ENCODE assay signal across 28 cellular contexts in genomic region chr1:31410871-31411270, GRCh38. TPM values are rescaled to one million over a fixed set of nuclear protein-coding genes. Genes with fewer than 3 reads are reported as not detected.
DNase-seq lines count a peak whose midpoint lies in the region; ATAC-seq, FAIRE-seq and TF ChIP-seq lines count a peak whose summit lies in the region.
"Had no signal": no experiment of that assay in that cellular context is flagged by ENCODE, and none has a peak within 500 bp of the region (broad histone marks: within the 10 kb centered on the region; RNA-seq: fewer than 3 reads in every experiment).

No MANE protein-coding gene starts in this region.

- ATAC-seq in HepG2 (no peak), right lobe of liver (no peak), K562 (no peak), HG02678 (IDR thresholded peaks at IDR 0.05; ENCODE audit: unreplicated experiment) (no peak)
- ATAC-seq in activated CD4-positive, alpha-beta T cell treated with anti-CD3 and anti-CD28 coated beads for 36 hours = no peak
- ATAC-seq: foreskin keratinocyte had no signal

- peaks cover 43% of the 10 kb centered on the region for H3K27me3 Mint-ChIP-seq in activated CD4-positive, alpha-beta T cell treated with anti-CD3 and anti-CD28 coated beads for 36 hours
- peaks cover 25% of the 10 kb centered on the region for H3K27me3 Mint-ChIP-seq in endodermal cell (ENCODE audit: insufficient read depth)

- no peak overlapping the region for H3K27ac Mint-ChIP-seq in activated CD4-positive, alpha-beta T cell treated with anti-CD3 and anti-CD28 coated beads for 36 hours
- H3K27ac Mint-ChIP-seq in endodermal cell = no peak overlapping the region
- H3K27ac Mint-ChIP-seq: stimulated activated naive CD8-positive, alpha-beta T cell treated with anti-CD3 and anti-CD28 coated beads, Interleukin-15, Interleukin-2, amounts not matched to agents 100 ng/mL and 50 ng/mL, for 24 hours; T-helper 2 cell treated with Interferon-gamma antibody and Interleukin-4, amounts not matched to agents 5 μg/mL and 100 μg/mL, for 36 hours had no signal

- BruUV-seq in HepG2 (replicated peaks; lab: Mats Ljungman, UMichigan) (no TSS peak), K562 (replicated peaks; lab: Mats Ljungman, UMichigan) (no TSS peak)

- in situ Hi-C loops in HepG2 (cut with HindIII; ENCODE audit: extremely low pct_ligation_motif_present, low pct_unique_long_range_greater_than_20kb) = no loop called here
- in situ Hi-C loops in K562 (cut with MboI) = no loop called here

- POLR2A ChIA-PET in HepG2 (lab: Yijun Ruan, JAX) = no interaction called here
- POLR2A ChIA-PET in K562 (lab: Yijun Ruan, JAX) = interaction anchor here (0.7 to 1.4 kb wide), 3 partner anchors 8 to 907 kb away, joined by 3 read pairs; no protein-coding TSS in a partner anchor
- POLR2A ChIA-PET in activated CD4-positive, alpha-beta T cell treated with anti-CD3 and anti-CD28 coated beads for 36 hours (lab: Charles Lee) = no interaction called here

- H3K9me3 Mint-ChIP-seq in activated CD4-positive, alpha-beta T cell treated with anti-CD3 and anti-CD28 coated beads for 36 hours (ENCODE audit: low read depth) = no peaks in the 10 kb centered on the region
- no peaks in the 10 kb centered on the region for H3K9me3 Mint-ChIP-seq in endodermal cell
- H3K9me3 Mint-ChIP-seq: stimulated activated naive CD8-positive, alpha-beta T cell treated with anti-CD3 and anti-CD28 coated beads, Interleukin-15, Interleukin-2, amounts not matched to agents 100 ng/mL and 50 ng/mL, for 24 hours; T-helper 2 cell treated with Interferon-gamma antibody and Interleukin-4, amounts not matched to agents 5 μg/mL and 100 μg/mL, for 36 hours had no signal

- no peak overlapping the region for H3K4me3 Mint-ChIP-seq in activated CD4-positive, alpha-beta T cell treated with anti-CD3 and anti-CD28 coated beads for 36 hours
- H3K4me3 Mint-ChIP-seq in endodermal cell = no peak overlapping the region
- H3K4me3 Mint-ChIP-seq: stimulated activated naive CD8-positive, alpha-beta T cell treated with anti-CD3 and anti-CD28 coated beads, Interleukin-15, Interleukin-2, amounts not matched to agents 100 ng/mL and 50 ng/mL, for 24 hours; T-helper 2 cell treated with Interferon-gamma antibody and Interleukin-4, amounts not matched to agents 5 μg/mL and 100 μg/mL, for 36 hours had no signal

- H3K36me3 ChIP-seq in HepG2 (replicated peaks in 1 of 2; ENCODE audit: control insufficient read depth in 1 of 2, insufficient read depth in 2 of 2, low read length in 2 of 2) (no peaks in the 10 kb centered on the region; a peak in 1 of 5 replicates), right lobe of liver (no peaks in the 10 kb centered on the region), K562 (ENCODE audit: control insufficient read depth, insufficient read depth, low read length) (no peaks in the 10 kb centered on the region), keratinocyte (ENCODE audit: control insufficient read depth in 2 of 2, extremely low read depth in 1 of 2, insufficient read depth in 2 of 2, low read length in 2 of 2) (peaks cover 2 to 11% of the 10 kb centered on the region in 2 experiments), endodermal cell (ENCODE audit: control insufficient read depth, insufficient read depth, low read length) (no peaks in the 10 kb centered on the region)
- H3K36me3 ChIP-seq: BLaER1, tibial artery had no signal

- H3K9me3 ChIP-seq in HepG2 (ENCODE audit: low read length) = no peaks in the 10 kb centered on the region
- H3K9me3 ChIP-seq in right lobe of liver = no peaks in the 10 kb centered on the region
- H3K9me3 ChIP-seq in K562 (replicated peaks; ENCODE audit: control insufficient read depth, insufficient read depth, low read depth, low read length) = no peaks in the 10 kb centered on the region
- H3K9me3 ChIP-seq in keratinocyte (ENCODE audit: control insufficient read depth, low read depth, low read length) = no peaks in the 10 kb centered on the region
- H3K9me3 ChIP-seq in endodermal cell (ENCODE audit: control insufficient read depth, low read length) = no peaks in the 10 kb centered on the region
- H3K9me3 ChIP-seq: BLaER1, tibial artery had no signal

- no peak overlapping the region for H3K27ac ChIP-seq in HepG2 (ENCODE audit: extremely low read length, insufficient read depth, low read length)
- no peak overlapping the region for H3K27ac ChIP-seq in right lobe of liver
- H3K27ac ChIP-seq in K562 (ENCODE audit: extremely low read depth, low read depth, low read length) = no peak overlapping the region; the same call in 2 of the 3 replicates
- no peak overlapping the region for H3K27ac ChIP-seq in keratinocyte (ENCODE audit: control insufficient read depth, insufficient read depth, low read length)
- no peak overlapping the region for H3K27ac ChIP-seq in endodermal cell (ENCODE audit: low read depth, low read length)
- H3K27ac ChIP-seq: BLaER1, coronary artery, foreskin keratinocyte, SK-N-MC, tibial artery, VCaP had no signal

- TF ChIP-seq POLR2A in HepG2 (IDR thresholded peaks at IDR 0.05; ENCODE audit: insufficient read depth in 1 of 2, low read depth in 2 of 2, low read length in 2 of 2) = no peak
- TF ChIP-seq POLR2A in right lobe of liver (IDR thresholded peaks at IDR 0.05) = no peak
- TF ChIP-seq POLR2A in K562 (conservative IDR thresholded peaks at IDR 0.05) = no peak

- dilution Hi-C loops in keratinocyte (cut with MboI; ENCODE audit: extremely low pct_ligation_motif_present, low sequenced_read_pairs) = no loop called here

- no peak for TF ChIP-seq EP300 in HepG2 (IDR thresholded peaks at IDR 0.05; ENCODE audit: low read depth in 2 of 2, low read length in 2 of 2)
- no peak for TF ChIP-seq EP300 in HepG2 (CRISPR knock-in tag; IDR thresholded peaks at IDR 0.05; ENCODE audit: borderline replicate concordance)
- no peak for TF ChIP-seq EP300 in K562 (IDR thresholded peaks at IDR 0.05; ENCODE audit: low read length)

- H3K4me1 ChIP-seq in HepG2 (ENCODE audit: insufficient read depth, low read length) = peaks cover 43% of the 10 kb centered on the region
- peaks cover 0 to 9% (median 3%) of the 10 kb centered on the region in 4 donors for H3K4me1 ChIP-seq in right lobe of liver
- peaks cover 21 to 34% of the 10 kb centered on the region in 2 experiments; a peak in 4 of 5 replicates for H3K4me1 ChIP-seq in K562 (replicated peaks in 1 of 2; ENCODE audit: control insufficient read depth in 2 of 2, insufficient read depth in 2 of 2, low read length in 2 of 2)
- peaks cover 19% of the 10 kb centered on the region for H3K4me1 ChIP-seq in keratinocyte (ENCODE audit: control insufficient read depth, extremely low read depth, insufficient read depth, low read length)
- H3K4me1 ChIP-seq in endodermal cell (ENCODE audit: control insufficient read depth, insufficient read depth, low read length) = peaks cover 5% of the 10 kb centered on the region

- DNase-seq in HepG2 (ENCODE audit: low spot score) = no peak
- DNase-seq in right lobe of liver = no peak
- no peak for DNase-seq in K562 (ENCODE audit: extremely low read depth in 1 of 4, low spot score in 3 of 4)
- no peak for DNase-seq in keratinocyte (ENCODE audit: low read depth, low spot score)
- DNase-seq in activated CD4-positive, alpha-beta T cell treated with anti-CD3 and anti-CD28 coated beads for 36 hours = no peak
- DNase-seq in NCI-H1105 (lab: John Stamatoyannopoulos, UW) = no peak
- no peak for DNase-seq in endodermal cell
- DNase-seq: 8988T; activated CD4-positive, alpha-beta T cell treated with anti-CD3 and anti-CD28 coated beads, Interleukin-2, amount 50 U/mL, for 48 hours; foreskin keratinocyte; kidney; NCI-H1694 treated with DMSO at 0.1 percent for 48 hours; NCI-H2171 treated with DMSO at 0.1 percent for 48 hours; NCI-H526 treated with DMSO at 0.1 percent for 48 hours; RPMI8226; stimulated activated CD4-positive, alpha-beta T cell treated with anti-CD3 and anti-CD28 coated beads, Interleukin-4, amount 100 ng/mL, for 24 hours; tibial artery had no signal

- peaks cover 8% of the 10 kb centered on the region for H3K4me1 Mint-ChIP-seq in activated CD4-positive, alpha-beta T cell treated with anti-CD3 and anti-CD28 coated beads for 36 hours
- peaks cover 11% of the 10 kb centered on the region for H3K4me1 Mint-ChIP-seq in endodermal cell

- no peak overlapping the region for H3K4me3 ChIP-seq in HepG2 (replicated peaks in 1 of 3; ENCODE audit: insufficient read depth in 1 of 3, low read depth in 2 of 3, low read length in 3 of 3)
- H3K4me3 ChIP-seq in right lobe of liver = no peak overlapping the region
- H3K4me3 ChIP-seq in K562 = no peak overlapping the region
- H3K4me3 ChIP-seq in keratinocyte (ENCODE audit: control insufficient read depth in 2 of 3, extremely low read depth in 1 of 3, insufficient read depth in 2 of 3, low read depth in 1 of 3, low read length in 3 of 3) = no peak overlapping the region
- H3K4me3 ChIP-seq in endodermal cell (ENCODE audit: low read length) = no peak overlapping the region
- H3K4me3 ChIP-seq: BLaER1, coronary artery, lung, SK-N-MC, smooth muscle cell, tibial artery had no signal

- no peak overlapping the region for H3K9ac ChIP-seq in HepG2 (ENCODE audit: insufficient read depth, low read depth, low read length)
- peak overlapping the region in 1 of 2 experiments; percentile 8; a peak in 1 of 4 replicates for H3K9ac ChIP-seq in K562 (ENCODE audit: insufficient read depth in 1 of 2, low read depth in 2 of 2, low read length in 2 of 2)
- no peak overlapping the region for H3K9ac ChIP-seq in keratinocyte (ENCODE audit: control insufficient read depth, extremely low read depth, insufficient read depth, low read length)
- no peak overlapping the region for H3K9ac ChIP-seq in endodermal cell (ENCODE audit: extremely low read depth, low read length, poor library complexity, severe bottlenecking)
- H3K9ac ChIP-seq: BLaER1 had no signal

- CTCF ChIA-PET in HepG2 (lab: Yijun Ruan, JAX; ENCODE audit: low intra/inter-chr PET ratio, low total read pairs) (no interaction called here), K562 (lab: Yijun Ruan, JAX; ENCODE audit: low intra/inter-chr PET ratio) (interaction anchor here (1.1 kb wide), 1 partner anchor 12 kb away, joined by 3 read pairs; no protein-coding TSS in a partner anchor)
- CTCF ChIA-PET in activated CD4-positive, alpha-beta T cell treated with anti-CD3 and anti-CD28 coated beads for 36 hours (lab: Charles Lee) = interaction anchor here (1.9 to 3.5 kb wide), 2 partner anchors 16 to 138 kb away, joined by 10 to 22 read pairs; no protein-coding TSS in a partner anchor

- no peak overlapping the region for H2AFZ ChIP-seq in HepG2 (ENCODE audit: low read length)
- peak overlapping the region; percentile 69 for H2AFZ ChIP-seq in K562 (ENCODE audit: low read depth, low read length)
- H2AFZ ChIP-seq in keratinocyte (ENCODE audit: control insufficient read depth, low read length) = no peak overlapping the region

- no peak overlapping the region for H3K4me2 ChIP-seq in HepG2 (ENCODE audit: low read depth, low read length)
- H3K4me2 ChIP-seq in K562 (ENCODE audit: insufficient read depth, low read length) = peak overlapping the region; percentile 38; the same call in 1 of the 2 replicates
- no peak overlapping the region for H3K4me2 ChIP-seq in keratinocyte (ENCODE audit: control insufficient read depth, extremely low read depth, insufficient read depth, low read depth, low read length)
- H3K4me2 ChIP-seq: BLaER1, smooth muscle cell had no signal

- 10% methylated on average over 4 of the region's 4 CpGs for WGBS in HepG2 (ENCODE audit: low lambda C conversion rate)
- 78% methylated on average over 4 of the region's 4 CpGs for WGBS in right lobe of liver (ENCODE audit: insufficient coverage, low coverage, low lambda C conversion rate, missing lambda C conversion rate)
- 11% methylated on average over 4 of the region's 4 CpGs for WGBS in K562 (ENCODE audit: insufficient coverage, low coverage, missing lambda C conversion rate)
- 79 to 90% methylated on average over 2 to 4 of the region's 4 CpGs for WGBS in endodermal cell (ENCODE audit: insufficient coverage in 1 of 2, insufficient read length in 1 of 2), 2 experiments

- TF ChIP-seq CTCF in HepG2 (CRISPR knock-in tag; IDR thresholded peaks at IDR 0.05) (no peak), right lobe of liver (IDR thresholded peaks at IDR 0.05) (no peak), K562 (IDR thresholded peaks at IDR 0.05 in 2 of 3, conservative IDR thresholded peaks at IDR 0.05 in 1 of 3; ENCODE audit: insufficient read depth in 2 of 3, low read depth in 1 of 3, low read length in 3 of 3) (no peak), keratinocyte (optimal IDR thresholded peaks at IDR 0.05 in 1 of 3, IDR thresholded peaks at IDR 0.05 in 1 of 3, conservative IDR thresholded peaks at IDR 0.05 in 1 of 3; ENCODE audit: extremely low read depth in 1 of 3, insufficient read depth in 2 of 3, low read length in 3 of 3) (no peak), endodermal cell (conservative IDR thresholded peaks at IDR 0.05) (no peak)

- peaks cover 15% of the 10 kb centered on the region for H3K79me2 ChIP-seq in HepG2 (ENCODE audit: insufficient read depth, low read length)
- H3K79me2 ChIP-seq in K562 (ENCODE audit: control insufficient read depth, insufficient read depth, low read length) = no peaks in the 10 kb centered on the region
- peaks cover 28% of the 10 kb centered on the region for H3K79me2 ChIP-seq in keratinocyte (ENCODE audit: control insufficient read depth, insufficient read depth, low read length)

- H4K20me1 ChIP-seq in HepG2 (ENCODE audit: insufficient read depth, low read length) (no peaks in the 10 kb centered on the region), K562 (replicated peaks; ENCODE audit: control insufficient read depth, insufficient read depth, low read length) (0 out of 2 replicates have a peak, but pooled peaks cover 4% of the 10 kb centered on the region), keratinocyte (ENCODE audit: control insufficient read depth, extremely low read depth, insufficient read depth, low read length) (peaks cover 5% of the 10 kb centered on the region)

- TF ChIP-seq RAD21 in HepG2 (CRISPR knock-in tag; IDR thresholded peaks at IDR 0.05) = no peak
- TF ChIP-seq RAD21 in K562 (CRISPR knock-in tag; conservative IDR thresholded peaks at IDR 0.05 in 1 of 2, IDR thresholded peaks at IDR 0.05 in 1 of 2) = no peak

- FAIRE-seq in HepG2 (lab: Jason Lieb, UNC) (no peak), K562 (lab: Jason Lieb, UNC) (peak; percentile 57), keratinocyte (lab: Jason Lieb, UNC) (peak; percentile 52)
- FAIRE-seq: kidney had no signal

- H3K36me3 Mint-ChIP-seq in activated CD4-positive, alpha-beta T cell treated with anti-CD3 and anti-CD28 coated beads for 36 hours (ENCODE audit: low read depth) = no peaks in the 10 kb centered on the region
- peaks cover 4% of the 10 kb centered on the region for H3K36me3 Mint-ChIP-seq in endodermal cell (ENCODE audit: low read depth)

- no peaks in the 10 kb centered on the region for H3K9me1 ChIP-seq in K562 (ENCODE audit: control insufficient read depth, insufficient read depth, low read length)
- H3K9me1 ChIP-seq in keratinocyte (ENCODE audit: control insufficient read depth, extremely low read depth, insufficient read depth, low read length) = no peaks in the 10 kb centered on the region

- H3K27me3 ChIP-seq in HepG2 (ENCODE audit: control insufficient read depth in 1 of 2, insufficient read depth in 2 of 2, low read length in 2 of 2) = peaks cover 2 to 49% of the 10 kb centered on the region in 2 experiments; a peak in 2 of 5 replicates
- no peaks in the 10 kb centered on the region for H3K27me3 ChIP-seq in right lobe of liver
- peaks cover 17 to 39% of the 10 kb centered on the region in 2 experiments; a peak in 4 of 5 replicates for H3K27me3 ChIP-seq in K562 (ENCODE audit: control insufficient read depth in 2 of 2, insufficient read depth in 2 of 2, low read length in 2 of 2)
- H3K27me3 ChIP-seq in keratinocyte (ENCODE audit: control insufficient read depth, extremely low read depth, insufficient read depth, low read length) = no peaks in the 10 kb centered on the region
- peaks cover 25% of the 10 kb centered on the region for H3K27me3 ChIP-seq in endodermal cell (ENCODE audit: control insufficient read depth, insufficient read depth, low read length, poor library complexity, severe bottlenecking)
- H3K27me3 ChIP-seq: foreskin keratinocyte had no signal

- intact Hi-C loops in HepG2 (cut with micrococcal nuclease; ENCODE audit: unreplicated experiment) = no loop called here
- intact Hi-C loops in right lobe of liver (cut with DNase I) = no loop called here
- intact Hi-C loops in K562 (cut with micrococcal nuclease) = no loop called here
- intact Hi-C loops in activated CD4-positive, alpha-beta T cell treated with anti-CD3 and anti-CD28 coated beads for 36 hours (cut with DNase I, micrococcal nuclease) = loop anchor here in 1 of 2 experiments (10.0 kb wide), 1 partner anchor 696 kb away; no protein-coding TSS in a partner anchor

RNA-seq across cellular contexts. Expression of gene SERINC2, which starts 2.1 kb away (rescaled TPM):
- 3.0 and 4.8 TPM in 2 replicates for total RNA-seq in HepG2 (2016; rRNA removed; fragmentation: Illumina TruSeq; extraction: Trizol)
- total RNA-seq in HepG2 (2016; cell fraction: cytosol; rRNA removed; fragmentation: Illumina TruSeq; extraction: Trizol; ENCODE audit: low read depth) = 9.1 and 12.6 TPM in 2 replicates
- 2.2 and 4.5 TPM in 2 replicates for total RNA-seq in HepG2 (2016; cell fraction: insoluble cytoplasmic fraction; rRNA removed; fragmentation: Illumina TruSeq; extraction: Trizol)
- 12.8 and 17.7 TPM in 2 replicates for total RNA-seq in HepG2 (2016; cell fraction: membrane; rRNA removed; fragmentation: Illumina TruSeq; extraction: Trizol)
- 4.1 and 4.4 TPM in 2 replicates for total RNA-seq in HepG2 (2016; cell fraction: nucleus; rRNA removed; fragmentation: Illumina TruSeq; extraction: Trizol)
- 126 and 165 TPM in 2 replicates for polyA plus RNA-seq in HepG2 (2011; rRNA removed)
- polyA plus RNA-seq in HepG2 (2011; cell fraction: cytosol; rRNA removed) = 143 and 167 TPM in 2 replicates
- polyA plus RNA-seq in HepG2 (2011; cell fraction: nucleus; rRNA removed) = 209 and 229 TPM in 2 replicates
- polyA plus RNA-seq in HepG2 (2012) = 90.5 and 102 TPM in 2 replicates
- polyA plus RNA-seq in HepG2 (2016; cell fraction: cytosol; fragmentation: Illumina TruSeq; extraction: Trizol; ENCODE audit: low read depth) = 28.9 and 29.6 TPM in 2 replicates
- polyA plus RNA-seq in HepG2 (2016; cell fraction: insoluble cytoplasmic fraction; fragmentation: Illumina TruSeq; extraction: Trizol; ENCODE audit: low read depth) = 6.0 and 7.0 TPM in 2 replicates
- 31.1 and 34.7 TPM in 2 replicates for polyA plus RNA-seq in HepG2 (2016; cell fraction: membrane; fragmentation: Illumina TruSeq; extraction: Trizol; ENCODE audit: low read depth)
- polyA plus RNA-seq in HepG2 (2016; cell fraction: nucleus; fragmentation: Illumina TruSeq; extraction: Trizol; ENCODE audit: insufficient read depth, low read depth) = 13.8 and 14.5 TPM in 2 replicates
- 18.6 and 182 TPM in 2 replicates for polyA minus RNA-seq in HepG2 (2011; rRNA and poly(A)+ RNA removed; ENCODE audit: low replicate concordance)
- 50.9 and 52.1 TPM in 2 replicates for polyA minus RNA-seq in HepG2 (2011; cell fraction: cytosol; rRNA and poly(A)+ RNA removed)
- polyA minus RNA-seq in HepG2 (2011; cell fraction: nucleus; rRNA and poly(A)+ RNA removed) = 32.4 and 36.7 TPM in 2 replicates
- total RNA-seq in right lobe of liver = 100 to 1,000 TPM in 3 of 6 experiments, 10 to 100 TPM in 3; 59.7 to 117 (median 86.9) TPM
- total RNA-seq in K562 (2011; cell fraction: chromatin; rRNA removed; ENCODE audit: low replicate concordance) = 1.7 and 5.6 TPM in 2 replicates
- total RNA-seq in K562 (2011; cell fraction: nucleolus; rRNA removed) = 5.8 and 6.4 TPM in 2 replicates
- 5.9 and 7.2 TPM in 2 replicates for total RNA-seq in K562 (2011; cell fraction: nucleoplasm; rRNA removed)
- total RNA-seq in K562 (2014; rRNA removed) = 0.45 TPM in 1 of 2 replicates, not detected in the other
- 0.10 and 0.15 TPM in 2 replicates for total RNA-seq in K562 (2014; rRNA removed; fragmentation: Illumina TruSeq; extraction: Trizol)
- total RNA-seq in K562 (2015; rRNA removed; fragmentation: Illumina TruSeq; extraction: Trizol) = 0.22 and 0.23 TPM in 2 replicates
- total RNA-seq in K562 (2021) = 1.2 and 1.5 TPM in 2 replicates
- 0.88 and 1.0 TPM in 2 replicates for polyA plus RNA-seq in K562 (2011; rRNA removed)
- polyA plus RNA-seq in K562 (2011; cell fraction: cytosol; rRNA removed) = 1.7 and 4.1 TPM in 2 replicates
- 1.5 and 2.4 TPM in 2 replicates for polyA plus RNA-seq in K562 (2011; cell fraction: nucleus; rRNA removed)
- polyA plus RNA-seq in K562 (2012) = 0.76 and 3.3 TPM in 2 replicates
- 0.70 and 1.2 TPM in 2 replicates for polyA plus RNA-seq in K562 (2014; fragmentation: Illumina TruSeq; extraction: Trizol)
- under 1 TPM in 1 of 2 experiments, not detected in 1; 0.07 TPM for polyA plus RNA-seq in K562 (2014; fragmentation: Nextera tagmentation; extraction: Ambion mirVana)
- polyA plus RNA-seq in K562 (2014; rRNA removed) = 1.0 and 1.8 TPM in 2 replicates
- polyA minus RNA-seq in K562 (2011; rRNA and poly(A)+ RNA removed) = 0.21 and 0.63 TPM in 2 replicates
- 0.73 and 0.95 TPM in 2 replicates for polyA minus RNA-seq in K562 (2011; cell fraction: cytosol; rRNA and poly(A)+ RNA removed)
- polyA minus RNA-seq in K562 (2011; cell fraction: nucleus; rRNA and poly(A)+ RNA removed) = 0.54 and 0.89 TPM in 2 replicates
- polyA plus RNA-seq in keratinocyte = 171 to 534 TPM (median 254 TPM) in 3 replicates
- 42.6 TPM for polyA plus RNA-seq in keratinocyte (2011; ENCODE audit: low read depth)
- polyA plus RNA-seq in keratinocyte (2011; cell fraction: cytosol; rRNA removed) = 289 and 579 TPM in 2 replicates
- 282 and 353 TPM in 2 replicates for polyA plus RNA-seq in keratinocyte (2011; cell fraction: nucleus; rRNA removed)
- 278 and 559 TPM in 2 replicates for polyA plus RNA-seq in keratinocyte (2012; ENCODE audit: low replicate concordance)
- polyA minus RNA-seq in keratinocyte = 278 to 1,146 TPM (median 422 TPM) in 3 replicates
- polyA minus RNA-seq in keratinocyte (2011; cell fraction: cytosol; rRNA and poly(A)+ RNA removed) = 637 TPM
- polyA minus RNA-seq in keratinocyte (2011; cell fraction: nucleus; rRNA and poly(A)+ RNA removed) = 159 and 168 TPM in 2 replicates
- under 1 TPM in 1 of 2 experiments, not detected in 1; 0.14 TPM for total RNA-seq in activated CD4-positive, alpha-beta T cell treated with anti-CD3 and anti-CD28 coated beads for 36 hours
- total RNA-seq in endodermal cell = 10 to 100 TPM; 25.9 to 35.1 TPM
- 37.5 TPM for polyA plus RNA-seq in endodermal cell (2013, experiment 1 of 2)
- 31.6 TPM for polyA plus RNA-seq in endodermal cell (2013, experiment 2 of 2)

RNA-seq across cellular contexts. Expression of gene FABP3, which starts 38.0 kb away (rescaled TPM):
- total RNA-seq in HepG2 (2016; rRNA removed; fragmentation: Illumina TruSeq; extraction: Trizol) = 0.24 and 0.46 TPM in 2 replicates
- total RNA-seq in HepG2 (2016; cell fraction: cytosol; rRNA removed; fragmentation: Illumina TruSeq; extraction: Trizol; ENCODE audit: low read depth) = not detected in 2 replicates
- total RNA-seq in HepG2 (2016; cell fraction: insoluble cytoplasmic fraction; rRNA removed; fragmentation: Illumina TruSeq; extraction: Trizol) = 0.17 TPM in 1 of 2 replicates, not detected in the other
- 0.40 TPM in 1 of 2 replicates, not detected in the other for total RNA-seq in HepG2 (2016; cell fraction: membrane; rRNA removed; fragmentation: Illumina TruSeq; extraction: Trizol)
- not detected in 2 replicates for total RNA-seq in HepG2 (2016; cell fraction: nucleus; rRNA removed; fragmentation: Illumina TruSeq; extraction: Trizol)
- polyA plus RNA-seq in HepG2 (2011; rRNA removed) = 0.21 and 0.37 TPM in 2 replicates
- polyA plus RNA-seq in HepG2 (2011; cell fraction: cytosol; rRNA removed) = 0.28 and 0.64 TPM in 2 replicates
- 0.38 TPM in 1 of 2 replicates, not detected in the other for polyA plus RNA-seq in HepG2 (2011; cell fraction: nucleus; rRNA removed)
- 0.45 TPM in 1 of 2 replicates, not detected in the other for polyA plus RNA-seq in HepG2 (2012)
- not detected in 2 replicates for polyA plus RNA-seq in HepG2 (2016; cell fraction: cytosol; fragmentation: Illumina TruSeq; extraction: Trizol; ENCODE audit: low read depth)
- not detected in 2 replicates for polyA plus RNA-seq in HepG2 (2016; cell fraction: insoluble cytoplasmic fraction; fragmentation: Illumina TruSeq; extraction: Trizol; ENCODE audit: low read depth)
- 0.43 TPM in 1 of 2 replicates, not detected in the other for polyA plus RNA-seq in HepG2 (2016; cell fraction: membrane; fragmentation: Illumina TruSeq; extraction: Trizol; ENCODE audit: low read depth)
- not detected in 2 replicates for polyA plus RNA-seq in HepG2 (2016; cell fraction: nucleus; fragmentation: Illumina TruSeq; extraction: Trizol; ENCODE audit: insufficient read depth, low read depth)
- polyA minus RNA-seq in HepG2 (2011; rRNA and poly(A)+ RNA removed; ENCODE audit: low replicate concordance) = 0.82 and 10.2 TPM in 2 replicates
- not detected in 2 replicates for polyA minus RNA-seq in HepG2 (2011; cell fraction: cytosol; rRNA and poly(A)+ RNA removed)
- polyA minus RNA-seq in HepG2 (2011; cell fraction: nucleus; rRNA and poly(A)+ RNA removed) = not detected in 2 replicates
- total RNA-seq in right lobe of liver = 1 to 10 TPM; 1.3 to 8.3 (median 4.6) TPM
- not detected in 2 replicates for total RNA-seq in K562 (2011; cell fraction: chromatin; rRNA removed; ENCODE audit: low replicate concordance)
- not detected in 2 replicates for total RNA-seq in K562 (2011; cell fraction: nucleolus; rRNA removed)
- not detected in 2 replicates for total RNA-seq in K562 (2011; cell fraction: nucleoplasm; rRNA removed)
- total RNA-seq in K562 (2014; rRNA removed) = not detected in 2 replicates
- total RNA-seq in K562 (2014; rRNA removed; fragmentation: Illumina TruSeq; extraction: Trizol) = not detected in 2 replicates
- not detected in 2 replicates for total RNA-seq in K562 (2015; rRNA removed; fragmentation: Illumina TruSeq; extraction: Trizol)
- not detected in 2 replicates for total RNA-seq in K562 (2021)
- polyA plus RNA-seq in K562 (2011; rRNA removed) = not detected in 2 replicates
- polyA plus RNA-seq in K562 (2011; cell fraction: cytosol; rRNA removed) = not detected in 2 replicates
- not detected in 2 replicates for polyA plus RNA-seq in K562 (2011; cell fraction: nucleus; rRNA removed)
- polyA plus RNA-seq in K562 (2012) = 0.28 and 0.38 TPM in 2 replicates
- polyA plus RNA-seq in K562 (2014; fragmentation: Illumina TruSeq; extraction: Trizol) = not detected in 2 replicates
- under 1 TPM in 1 of 2 experiments, not detected in 1; 0.22 TPM for polyA plus RNA-seq in K562 (2014; fragmentation: Nextera tagmentation; extraction: Ambion mirVana)
- not detected in 2 replicates for polyA plus RNA-seq in K562 (2014; rRNA removed)
- polyA minus RNA-seq in K562 (2011; rRNA and poly(A)+ RNA removed) = not detected in 2 replicates
- not detected in 2 replicates for polyA minus RNA-seq in K562 (2011; cell fraction: cytosol; rRNA and poly(A)+ RNA removed)
- not detected in 2 replicates for polyA minus RNA-seq in K562 (2011; cell fraction: nucleus; rRNA and poly(A)+ RNA removed)
- 0.29 to 0.59 TPM (median 0.58 TPM) in 3 replicates for polyA plus RNA-seq in keratinocyte
- 1.4 TPM for polyA plus RNA-seq in keratinocyte (2011; ENCODE audit: low read depth)
- 0.12 and 0.46 TPM in 2 replicates for polyA plus RNA-seq in keratinocyte (2011; cell fraction: cytosol; rRNA removed)
- polyA plus RNA-seq in keratinocyte (2011; cell fraction: nucleus; rRNA removed) = 0.19 TPM in 1 of 2 replicates, not detected in the other
- 0.96 and 3.2 TPM in 2 replicates for polyA plus RNA-seq in keratinocyte (2012; ENCODE audit: low replicate concordance)
- polyA minus RNA-seq in keratinocyte = 0.67 to 2.4 TPM (median 0.69 TPM) in 3 replicates
- polyA minus RNA-seq in keratinocyte (2011; cell fraction: cytosol; rRNA and poly(A)+ RNA removed) = not detected
- not detected in 2 replicates for polyA minus RNA-seq in keratinocyte (2011; cell fraction: nucleus; rRNA and poly(A)+ RNA removed)
- not detected for total RNA-seq in activated CD4-positive, alpha-beta T cell treated with anti-CD3 and anti-CD28 coated beads for 36 hours
- 1 to 10 TPM; 3.0 to 3.4 TPM for total RNA-seq in endodermal cell
- 15.8 TPM for polyA plus RNA-seq in endodermal cell (2013, experiment 1 of 2)
- polyA plus RNA-seq in endodermal cell (2013, experiment 2 of 2) = 12.7 TPM
- total RNA-seq: Daoy, H4 had no signal

Comparison
In these comparisons a context has a peak if more than half of its experiments do, and no peak if none do; other contexts are left out.
1. Of the 241 proteins assayed by ChIP-seq in both HepG2 and K562: peak only in HepG2: ZNF3; only in K562: none; in both: none; in neither: 240.